ENCODE assay signal across 18 cellular contexts in the genomic region with DNA sequence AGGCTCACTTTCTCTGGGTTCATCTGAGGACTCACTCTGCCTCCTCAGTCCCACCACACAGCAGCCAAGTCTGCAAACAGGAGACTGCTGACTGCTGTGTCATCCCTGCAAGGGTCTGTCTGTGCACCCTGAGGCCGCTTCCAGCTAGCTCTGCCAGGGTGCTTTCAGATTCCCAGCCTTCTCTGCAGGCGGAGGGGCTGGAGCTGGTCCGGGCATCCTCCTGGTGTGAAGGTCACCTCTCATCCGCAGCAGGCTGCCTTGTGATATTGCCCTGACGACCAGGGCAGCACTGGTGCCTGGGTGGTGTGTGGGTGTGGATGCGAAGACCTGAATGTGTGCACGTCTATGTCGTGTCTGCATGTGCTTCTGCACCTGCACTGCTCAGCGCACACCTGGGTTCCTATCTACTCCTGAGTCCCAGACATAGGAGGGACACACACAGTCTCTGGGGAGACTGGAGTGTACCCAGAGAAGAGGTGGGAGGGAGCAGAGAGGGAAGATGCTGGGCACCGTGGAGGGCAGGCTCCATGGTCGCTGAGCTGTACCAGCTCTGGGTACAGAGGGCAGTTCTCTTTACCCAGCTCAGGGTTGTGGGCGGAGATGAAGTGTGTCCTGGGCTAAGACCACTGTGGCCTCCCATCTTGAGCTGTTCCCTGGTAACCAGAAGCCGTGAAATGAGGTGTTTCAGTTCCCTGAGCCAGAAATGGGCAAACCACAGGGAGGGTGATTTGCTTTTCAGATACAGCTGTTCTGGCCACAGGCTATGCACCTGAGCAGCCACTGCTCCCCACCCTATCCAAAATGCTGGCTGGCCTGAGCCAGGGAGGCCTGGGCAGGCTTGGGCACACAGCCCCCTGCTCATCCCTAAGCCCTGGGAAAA.
"Had no signal": no experiment of that assay in that cellular context is flagged by ENCODE, and none has a peak within 500 bp of the region (broad histone marks: within the 10 kb centered on the region; RNA-seq: fewer than 3 reads in every experiment).

No MANE protein-coding gene starts in this region.

- H3K9ac ChIP-seq: neural progenitor cell had no signal

- H3K36me3 ChIP-seq: breast epithelium, esophagus muscularis mucosa, heart right ventricle, neural progenitor cell, ovary, sigmoid colon had no signal

- ATAC-seq: heart right ventricle; naive thymus-derived CD4-positive, alpha-beta T cell had no signal

- H3K36me3 Mint-ChIP-seq: activated naive CD4-positive, alpha-beta T cell treated with anti-CD3 and anti-CD28 coated beads, Interleukin-2, amount 10 ng/mL, durations not matched to agents 7 days and 5 days; naive thymus-derived CD4-positive, alpha-beta T cell; neural progenitor cell had no signal

- H3K9me3 Mint-ChIP-seq: activated CD4-positive, alpha-beta T cell treated with anti-CD3 and anti-CD28 coated beads, Interleukin-2, amount 10 ng/mL, durations not matched to agents 24 days and 14 days; activated naive CD4-positive, alpha-beta T cell treated with anti-CD3 and anti-CD28 coated beads, Interleukin-2, amount 10 ng/mL, durations not matched to agents 7 days and 5 days; dendritic cell treated with granulocyte-macrophage colony-stimulating factor and Interleukin-4, amounts not matched to agents 40 ng/mL and 50 ng/mL, for 4 days; naive thymus-derived CD4-positive, alpha-beta T cell; neural progenitor cell; T-helper 2 cell treated with Interferon-gamma antibody and Interleukin-4, amounts not matched to agents 5 μg/mL and 100 μg/mL, for 36 hours had no signal

- H3K27me3 ChIP-seq: neural progenitor cell, ovary had no signal

- H3K4me3 ChIP-seq: breast epithelium, esophagus muscularis mucosa, heart right ventricle, neural progenitor cell, ovary, sigmoid colon had no signal

- H3K4me1 Mint-ChIP-seq: activated CD4-positive, alpha-beta T cell treated with anti-CD3 and anti-CD28 coated beads, Interleukin-2, amount 10 ng/mL, durations not matched to agents 24 days and 14 days; activated naive CD4-positive, alpha-beta T cell treated with anti-CD3 and anti-CD28 coated beads, Interleukin-2, amount 10 ng/mL, durations not matched to agents 7 days and 5 days; naive thymus-derived CD4-positive, alpha-beta T cell had no signal

- H3K27ac Mint-ChIP-seq: activated CD4-positive, alpha-beta T cell treated with anti-CD3 and anti-CD28 coated beads, Interleukin-2, amount 10 ng/mL, durations not matched to agents 24 days and 14 days; activated naive CD4-positive, alpha-beta T cell treated with anti-CD3 and anti-CD28 coated beads, Interleukin-2, amount 10 ng/mL, durations not matched to agents 7 days and 5 days; dendritic cell treated with granulocyte-macrophage colony-stimulating factor and Interleukin-4, amounts not matched to agents 40 ng/mL and 50 ng/mL, for 4 days; neural progenitor cell; T-helper 2 cell treated with Interferon-gamma antibody and Interleukin-4, amounts not matched to agents 5 μg/mL and 100 μg/mL, for 36 hours had no signal

- H2AFZ ChIP-seq: neural progenitor cell had no signal

- H3K27ac ChIP-seq: breast epithelium, esophagus muscularis mucosa, heart right ventricle, neural progenitor cell, ovary, sigmoid colon had no signal

- H3K4me1 ChIP-seq: breast epithelium, esophagus muscularis mucosa, heart right ventricle, sigmoid colon had no signal

- H3K9me3 ChIP-seq: breast epithelium, esophagus muscularis mucosa, heart right ventricle, ovary, sigmoid colon had no signal

- H3K4me3 Mint-ChIP-seq: activated CD4-positive, alpha-beta T cell treated with anti-CD3 and anti-CD28 coated beads, Interleukin-2, amount 10 ng/mL, durations not matched to agents 24 days and 14 days; activated naive CD4-positive, alpha-beta T cell treated with anti-CD3 and anti-CD28 coated beads, Interleukin-2, amount 10 ng/mL, durations not matched to agents 7 days and 5 days; dendritic cell treated with granulocyte-macrophage colony-stimulating factor and Interleukin-4, amounts not matched to agents 40 ng/mL and 50 ng/mL, for 4 days; naive thymus-derived CD4-positive, alpha-beta T cell; neural progenitor cell; T-helper 2 cell treated with Interferon-gamma antibody and Interleukin-4, amounts not matched to agents 5 μg/mL and 100 μg/mL, for 36 hours had no signal

- DNase-seq: activated CD4-positive, alpha-beta T cell treated with anti-CD3 and anti-CD28 coated beads, Interleukin-2, amount 10 ng/mL, durations not matched to agents 24 days and 14 days; activated CD8-positive, alpha-beta memory T cell treated with anti-CD3 and anti-CD28 coated beads, Interleukin-2, amount 50 U/mL, for 48 hours; activated effector memory CD4-positive, alpha-beta T cell treated with Interleukin-2 at 50 U/mL for 16 hours; activated naive CD4-positive, alpha-beta T cell treated with anti-CD3 and anti-CD28 coated beads, Interleukin-2, amount 10 ng/mL, durations not matched to agents 7 days and 5 days; activated T-cell treated with anti-CD3 and anti-CD28 coated beads, Interleukin-2, amount 50 U/mL, for 48 hours; effector CD8-positive, alpha-beta T cell; heart right ventricle; mesenchymal stem cell; naive thymus-derived CD4-positive, alpha-beta T cell; ovary; sigmoid colon; stimulated activated CD4-positive, alpha-beta T cell treated with anti-CD3 and anti-CD28 coated beads, Interleukin-4, amount 100 ng/mL, for 4 hours; stimulated activated naive CD4-positive, alpha-beta T cell had no signal

- H3K4me2 ChIP-seq: neural progenitor cell had no signal
